5 cellular contexts compared by ENCODE assay signal in genomic region chrX:17798921-17799320, GRCh38.
"Had no signal": no experiment of that assay in that cellular context is flagged by ENCODE, and none has a peak within 500 bp of the region (broad histone marks: within the 10 kb centered on the region; RNA-seq: fewer than 3 reads in every experiment).

No MANE protein-coding gene starts in this region.

- H3K4me3 ChIP-seq: GM23338, K562 had no signal

- DNase-seq: H9, HCEC 1CT, IMR-90 had no signal
